In the genomic region with DNA sequence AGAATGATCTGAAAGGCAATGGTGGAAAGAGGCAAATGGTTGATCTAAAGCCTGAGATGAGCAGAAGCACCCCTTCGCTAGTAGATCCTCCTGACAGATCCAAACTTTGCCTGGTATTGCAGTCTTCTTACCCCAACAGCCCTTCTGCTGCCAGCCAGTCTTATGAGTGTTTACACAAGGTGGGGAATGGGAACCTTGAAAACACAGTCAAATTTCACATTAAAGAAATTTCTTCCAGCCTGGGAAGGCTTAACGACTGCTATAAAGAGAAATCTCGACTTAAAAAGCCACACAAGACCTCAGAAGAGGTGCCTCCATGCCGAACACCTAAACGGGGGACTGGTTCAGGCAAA, we compare ENCODE assay signal across 14 cellular contexts.
DNase-seq lines count a peak whose midpoint lies in the region; ATAC-seq and TF ChIP-seq lines count a peak whose summit lies in the region.
"Had no signal": no experiment of that assay in that cellular context is flagged by ENCODE, and none has a peak within 500 bp of the region (broad histone marks: within the 10 kb centered on the region; RNA-seq: fewer than 3 reads in every experiment).

No MANE protein-coding gene starts in this region.

- H3K9me2 ChIP-seq in PC-3 (replicated peaks; ENCODE audit: low read length): no peaks in the 10 kb centered on the region

- POLR2A ChIA-PET in PC-3 (lab: Charles Lee; ENCODE audit: unreplicated experiment): no interaction called here

- H3K27ac ChIP-seq in PC-3 (ENCODE audit: low read length) (no peak overlapping the region), dorsolateral prefrontal cortex (peak overlapping the region in 55 of 59 donors; percentile 5 to 85 (median 65)), neural progenitor cell (no peak overlapping the region), upper lobe of right lung (no peak overlapping the region)
- H3K27ac ChIP-seq: A549, GM23248 had no signal

- H3K4me3 Mint-ChIP-seq in neural progenitor cell: no peak overlapping the region
- H3K4me3 Mint-ChIP-seq: CD14-positive monocyte; CD8-positive, alpha-beta T cell had no signal

- CTCF ChIA-PET in PC-3 (lab: Charles Lee): interaction anchor here (0.9 kb wide), 1 partner anchor 14 kb away, joined by 3 read pairs; no protein-coding TSS in a partner anchor

- H2AFZ ChIP-seq in PC-3 (ENCODE audit: low read length): no peak overlapping the region
- H2AFZ ChIP-seq in neural progenitor cell (replicated peaks): peak overlapping the region; percentile 3
- H2AFZ ChIP-seq: GM23248 had no signal

- H3K27me3 ChIP-seq in PC-3 (ENCODE audit: low read length): no peaks in the 10 kb centered on the region
- H3K27me3 ChIP-seq in dorsolateral prefrontal cortex: no peaks in the 10 kb centered on the region
- no peaks in the 10 kb centered on the region for H3K27me3 ChIP-seq in neural progenitor cell
- H3K27me3 ChIP-seq in upper lobe of right lung: no peaks in the 10 kb centered on the region

- no peak overlapping the region for H3K27ac Mint-ChIP-seq in neural progenitor cell
- H3K27ac Mint-ChIP-seq: CD14-positive monocyte; CD8-positive, alpha-beta T cell had no signal

- H4K20me1 ChIP-seq in PC-3 (ENCODE audit: low read length) (no peaks in the 10 kb centered on the region), neural progenitor cell (ENCODE audit: low read depth) (no peaks in the 10 kb centered on the region)

- no peak overlapping the region for H3K4me2 ChIP-seq in PC-3 (ENCODE audit: low read length)
- no peak overlapping the region for H3K4me2 ChIP-seq in neural progenitor cell
- H3K4me2 ChIP-seq: A549 had no signal

- no peak for TF ChIP-seq CTCF in PC-3 (conservative IDR thresholded peaks at IDR 0.05; ENCODE audit: low read depth, low read length)
- TF ChIP-seq CTCF in dorsolateral prefrontal cortex (IDR thresholded peaks at IDR 0.05 in 54 of 56, conservative IDR thresholded peaks at IDR 0.05 in 2 of 56; ENCODE audit: low read depth in 1 of 56, partially characterized antibody in 56 of 56): no peak
- no peak for TF ChIP-seq CTCF in neural progenitor cell (IDR thresholded peaks at IDR 0.05)
- TF ChIP-seq CTCF in upper lobe of right lung (IDR thresholded peaks at IDR 0.05): no peak

- DNase-seq in PC-3 (no peak), dorsolateral prefrontal cortex (no peak), neural progenitor cell (ENCODE audit: low spot score) (no peak), upper lobe of right lung (no peak), NCI-H1105 treated with DMSO at 0.1 percent for 48 hours (lab: John Stamatoyannopoulos, UW) (no peak), nucleus accumbens (lab: John Stamatoyannopoulos, UW) (no peak)
- DNase-seq: Caco-2; CD8-positive, alpha-beta T cell; DMS53; GF-D8; GM23248 had no signal

- H3K9me3 Mint-ChIP-seq in neural progenitor cell: no peaks in the 10 kb centered on the region
- H3K9me3 Mint-ChIP-seq: CD8-positive, alpha-beta T cell had no signal

- intact Hi-C loops in PC-3 (cut with micrococcal nuclease) (no loop called here), dorsolateral prefrontal cortex (cut with DNase I) (no loop called here), upper lobe of right lung (cut with DNase I) (no loop called here)

- H3K9me3 ChIP-seq in PC-3 (ENCODE audit: low read length) (no peaks in the 10 kb centered on the region), neural progenitor cell (ENCODE audit: low read depth) (no peaks in the 10 kb centered on the region), upper lobe of right lung (no peaks in the 10 kb centered on the region)
- H3K9me3 ChIP-seq: A549, Caco-2 had no signal

- H3K36me3 ChIP-seq in PC-3 (ENCODE audit: low read depth, low read length): no peaks in the 10 kb centered on the region
- H3K36me3 ChIP-seq in neural progenitor cell: no peaks in the 10 kb centered on the region
- no peaks in the 10 kb centered on the region for H3K36me3 ChIP-seq in upper lobe of right lung

- H3K27me3 Mint-ChIP-seq in neural progenitor cell (ENCODE audit: insufficient read depth, low read depth): no peaks in the 10 kb centered on the region

- H3K4me1 Mint-ChIP-seq in neural progenitor cell: no peaks in the 10 kb centered on the region

- no TSS peak for BruUV-seq in PC-3 (replicated peaks; lab: Mats Ljungman, UMichigan)

- H3F3A ChIP-seq in PC-3 (ENCODE audit: low read length, unreplicated experiment) (no peaks in the 10 kb centered on the region), neural progenitor cell (ENCODE audit: low read depth) (no peaks in the 10 kb centered on the region)

- H3K36me3 Mint-ChIP-seq in neural progenitor cell: no peaks in the 10 kb centered on the region
- H3K36me3 Mint-ChIP-seq: CD14-positive monocyte; CD8-positive, alpha-beta T cell had no signal

- H3K9ac ChIP-seq in PC-3 (ENCODE audit: low read length): no peak overlapping the region
- no peak overlapping the region for H3K9ac ChIP-seq in neural progenitor cell
- H3K9ac ChIP-seq: GM23248 had no signal

- H3K4me1 ChIP-seq in PC-3 (ENCODE audit: insufficient read depth, low read length) (no peaks in the 10 kb centered on the region; the same call in 1 of the 2 replicates), neural progenitor cell (no peaks in the 10 kb centered on the region), upper lobe of right lung (no peaks in the 10 kb centered on the region)
- H3K4me1 ChIP-seq: A549 had no signal

- H3K79me2 ChIP-seq in PC-3 (ENCODE audit: low read length) (no peaks in the 10 kb centered on the region), neural progenitor cell (ENCODE audit: low read depth) (no peaks in the 10 kb centered on the region)

- ATAC-seq in PC-3 (peak; percentile 91), upper lobe of right lung (peak; percentile 53), HG03280 (IDR thresholded peaks at IDR 0.05; ENCODE audit: unreplicated experiment) (no peak)
- ATAC-seq: A549; CD8-positive, alpha-beta T cell had no signal

- H3K4me3 ChIP-seq in PC-3 (ENCODE audit: low read length) (no peak overlapping the region), dorsolateral prefrontal cortex (peak overlapping the region in 3 of 59 donors; percentile 5 to 40 (median 28)), neural progenitor cell (no peak overlapping the region), upper lobe of right lung (no peak overlapping the region)
- H3K4me3 ChIP-seq: A549, GM23248 had no signal

Comparison
In these comparisons a context has a peak if more than half of its experiments do, and no peak if none do; other contexts are left out.
1. H3K27ac ChIP-seq: peak in dorsolateral prefrontal cortex (55 of 59); none in PC-3 (single experiment), neural progenitor cell (single experiment) and upper lobe of right lung (single experiment).